Comparison of ENCODE assay signal across 8 cellular contexts in the genomic region with DNA sequence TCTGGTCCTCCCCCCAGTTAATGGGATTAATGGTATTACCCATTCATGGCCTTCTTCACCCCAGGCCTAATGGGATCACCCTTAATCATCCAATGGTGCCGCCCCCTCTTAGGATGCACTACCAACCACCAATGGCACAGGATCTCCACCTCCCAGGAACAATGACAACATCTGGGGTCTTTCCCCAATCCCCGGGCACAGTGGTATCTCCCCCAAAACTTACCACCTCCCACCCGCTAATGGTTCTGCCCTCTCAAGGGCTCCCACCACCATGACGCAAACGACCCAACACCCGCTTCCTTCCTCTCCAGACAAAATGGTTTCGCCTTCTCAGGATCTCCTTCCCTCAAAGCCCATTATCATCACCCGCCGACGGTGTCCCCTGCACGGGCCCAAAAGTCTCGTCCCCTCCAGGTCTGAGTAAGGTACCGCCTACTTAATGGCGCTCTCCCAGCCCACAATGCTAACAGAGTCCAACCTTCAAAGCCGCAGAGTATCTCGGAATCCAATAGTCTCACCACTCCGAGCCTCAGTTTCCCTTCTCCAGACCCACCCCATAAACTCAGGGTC. TPM values are rescaled to one million over a fixed set of nuclear protein-coding genes. Genes with fewer than 3 reads are reported as not detected.
DNase-seq lines count a peak whose midpoint lies in the region; ATAC-seq and TF ChIP-seq lines count a peak whose summit lies in the region.

No MANE protein-coding gene starts in this region.

- H3K27ac ChIP-seq in brain microvascular endothelial cell (peak overlapping the region; percentile 100), iPS-18a (ENCODE audit: low read length) (peak overlapping the region; percentile 95)

- H3K9ac ChIP-seq in iPS-18a (ENCODE audit: low read length), result peak overlapping the region; percentile 95

- H3K36me3 Mint-ChIP-seq in Calu3 (ENCODE audit: insufficient read depth, unreplicated experiment) (peaks cover 45% of the 10 kb centered on the region), IgD-negative memory B cell (no peaks in the 10 kb centered on the region), T-helper 17 cell (ENCODE audit: low read depth) (peaks cover 9% of the 10 kb centered on the region)

- peak; percentile 1 for DNase-seq in Calu3
- peak; percentile 27 to 57 (median 39) for DNase-seq in T-helper 17 cell
- DNase-seq in brain microvascular endothelial cell, result peak; percentile 4
- DNase-seq in stimulated activated CD4-positive, alpha-beta T cell treated with anti-CD3 and anti-CD28 coated beads, Interleukin-12 subunit alpha, Interleukin-12 subunit beta, amount 100 ng/mL, for 4 hours, result peak; percentile 22

- peaks cover 26% of the 10 kb centered on the region for H3K4me1 Mint-ChIP-seq in Calu3 (ENCODE audit: low read depth, unreplicated experiment)
- H3K4me1 Mint-ChIP-seq in IgD-negative memory B cell, result peaks cover 5 to 21% (median 8%) of the 10 kb centered on the region in 3 donors
- peaks cover 24% of the 10 kb centered on the region for H3K4me1 Mint-ChIP-seq in T-helper 17 cell

- H3K27me3 ChIP-seq in brain microvascular endothelial cell (replicated peaks), result no peaks in the 10 kb centered on the region
- no peaks in the 10 kb centered on the region for H3K27me3 ChIP-seq in iPS-18a (ENCODE audit: control insufficient read depth, insufficient read depth, low read length)

- TF ChIP-seq CTCF in Calu3 (IDR thresholded peaks at IDR 0.05; ENCODE audit: unreplicated experiment) (no peak), brain microvascular endothelial cell (IDR thresholded peaks at IDR 0.05; ENCODE audit: low read depth, low read length, missing control alignments) (no peak)

- BruUV-seq in Calu3 (replicated peaks; lab: Mats Ljungman, UMichigan), result TSS peak; percentile 29

- CTCF ChIA-PET in Calu3 (lab: Charles Lee), result interaction anchor here (0.5 to 1.8 kb wide), 6 partner anchors 10 to 189 kb away, joined by 3 to 16 read pairs (median 5); partner anchors contain the start of gene TFE3

- H3K36me3 ChIP-seq in brain microvascular endothelial cell (replicated peaks) (no peaks in the 10 kb centered on the region), iPS-18a (ENCODE audit: control insufficient read depth, low read depth, low read length) (peaks cover 9% of the 10 kb centered on the region)

- H3K27me3 Mint-ChIP-seq in Calu3 (ENCODE audit: unreplicated experiment) (no peaks in the 10 kb centered on the region), IgD-negative memory B cell (peaks cover 1% of the 10 kb centered on the region), T-helper 17 cell (no peaks in the 10 kb centered on the region)

- in situ Hi-C loops in brain microvascular endothelial cell (cut with HindIII; ENCODE audit: low pct_ligation_motif_present, low sequenced_read_pairs), result no loop called here

- H3K4me3 ChIP-seq in brain microvascular endothelial cell (ENCODE audit: low read depth, low read length) (peak overlapping the region; percentile 75), iPS-18a (ENCODE audit: low read length) (peak overlapping the region; percentile 94)

- H3K4me3 Mint-ChIP-seq in Calu3 (ENCODE audit: low read depth, unreplicated experiment) (peak overlapping the region; percentile 99), IgD-negative memory B cell (peak overlapping the region; percentile 95 to 98 (median 96)), T-helper 17 cell (peak overlapping the region; percentile 95)

- H3K27ac Mint-ChIP-seq in Calu3 (ENCODE audit: unreplicated experiment), result peak overlapping the region; percentile 97
- H3K27ac Mint-ChIP-seq in IgD-negative memory B cell, result peak overlapping the region; percentile 95 to 99 (median 95)
- H3K27ac Mint-ChIP-seq in T-helper 17 cell, result peak overlapping the region; percentile 99

- peak; percentile 40 for ATAC-seq in GM21515 (IDR thresholded peaks at IDR 0.05; ENCODE audit: unreplicated experiment)
- peak; percentile 63 for ATAC-seq in T-helper 17 cell
- no peak for ATAC-seq in GM21367 (IDR thresholded peaks at IDR 0.05; ENCODE audit: unreplicated experiment)

- intact Hi-C loops in Calu3 (cut with micrococcal nuclease; ENCODE audit: unreplicated experiment), result loop anchor here (5.0 kb wide), 1 partner anchor 41 kb away; the partner anchor contains the start of gene TFE3

- H3K9me3 Mint-ChIP-seq in Calu3 (ENCODE audit: low read depth, unreplicated experiment), result no peaks in the 10 kb centered on the region
- no peaks in the 10 kb centered on the region for H3K9me3 Mint-ChIP-seq in IgD-negative memory B cell

- H3K4me1 ChIP-seq in iPS-18a (ENCODE audit: control insufficient read depth, low read depth, low read length), result no peaks in the 10 kb centered on the region

- no peaks in the 10 kb centered on the region for H3K9me3 ChIP-seq in T-helper 17 cell (ENCODE audit: control insufficient read depth, low read length, poor library complexity, severe bottlenecking)
- H3K9me3 ChIP-seq in iPS-18a (ENCODE audit: control insufficient read depth, low read depth, low read length), result no peaks in the 10 kb centered on the region

RNA-seq across cellular contexts. Expression of gene GRIPAP1, which starts 0.5 kb away (rescaled TPM):
- total RNA-seq in Calu3 (2022) (92.8 and 97.8 TPM in 2 replicates), T-helper 17 cell (100 to 1,000 TPM; 107 to 123 TPM)
- 22.5 TPM for polyA plus RNA-seq in IgD-negative memory B cell

RNA-seq across cellular contexts. Expression of gene KCND1, which starts 30.0 kb away (rescaled TPM):
- total RNA-seq in Calu3 (2022) (8.4 and 9.7 TPM in 2 replicates), T-helper 17 cell (1 to 10 TPM; 2.2 to 3.2 TPM)
- polyA plus RNA-seq in IgD-negative memory B cell, result 0.13 TPM

RNA-seq across cellular contexts. Expression of gene TFE3, which starts 41.6 kb away (rescaled TPM):
- total RNA-seq in Calu3 (2022) (32.2 and 35.1 TPM in 2 replicates), T-helper 17 cell (10 to 100 TPM; 38.9 to 46.4 TPM)
- polyA plus RNA-seq in IgD-negative memory B cell, result 6.7 TPM

RNA-seq across cellular contexts. Expression of gene OTUD5, which starts 44.2 kb away (rescaled TPM):
- total RNA-seq in Calu3 (2022), result 67.8 and 73.0 TPM in 2 replicates
- 30.2 TPM for polyA plus RNA-seq in IgD-negative memory B cell
- total RNA-seq in T-helper 17 cell, result 10 to 100 TPM; 91.0 to 91.6 TPM

RNA-seq across cellular contexts. Expression of gene CCDC120, which starts 57.2 kb away (rescaled TPM):
- total RNA-seq in Calu3 (2022) (30.8 and 39.0 TPM in 2 replicates), T-helper 17 cell (10 to 100 TPM; 10.8 to 11.8 TPM)
- 1.2 TPM for polyA plus RNA-seq in IgD-negative memory B cell
